21 cellular contexts compared by ENCODE assay signal in the genomic region with DNA sequence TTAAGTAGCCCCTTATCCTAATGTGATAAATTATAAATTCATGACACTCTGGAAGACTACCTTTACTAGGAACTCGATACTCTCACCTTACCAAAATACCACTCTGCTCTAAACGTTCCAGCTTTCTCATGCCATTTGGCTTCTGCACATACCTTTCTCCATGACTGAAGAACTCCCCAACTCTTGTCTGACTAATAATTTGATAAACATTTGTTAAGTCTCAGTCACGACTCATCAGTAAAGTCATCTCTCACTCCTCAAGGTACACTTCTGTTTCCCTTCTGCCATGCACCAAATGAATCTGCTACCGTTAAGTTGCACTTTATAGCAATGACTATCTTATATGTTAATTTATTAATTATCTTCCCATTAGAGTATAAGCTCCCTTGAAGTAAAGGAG.
"Had no signal": no experiment of that assay in that cellular context is flagged by ENCODE, and none has a peak within 500 bp of the region (broad histone marks: within the 10 kb centered on the region; RNA-seq: fewer than 3 reads in every experiment).

No MANE protein-coding gene starts in this region.

- H3K36me3 ChIP-seq: SJCRH30 had no signal

- H3K27ac ChIP-seq: SJCRH30 had no signal

- ATAC-seq: Panc1, Right ventricle myocardium inferior, SK-N-SH treated with all-trans-retinoic acid at 6 μM for 48 hours had no signal

- H3K4me1 ChIP-seq: SJCRH30 had no signal

- H3K9me3 ChIP-seq: SJCRH30 had no signal

- DNase-seq: KBM-7, MV-4-11, NCI-H1048, NCI-H1105 treated with DMSO at 0.1 percent for 48 hours, NCI-H1417 treated with DMSO at 0.1 percent for 48 hours, NCI-H146, NCI-H1694 treated with DMSO at 0.1 percent for 48 hours, NCI-H1930, NCI-H2081, NCI-H2171, NCI-H226, NCI-H446, NCI-H510A, NCI-H524 treated with DMSO at 0.1 percent for 48 hours, NCI-H69, NCI-H774, SHP77 treated with DMSO at 0.1 percent for 48 hours, SJCRH30 had no signal

- H3K27me3 ChIP-seq: SJCRH30 had no signal

- H3K4me3 ChIP-seq: SJCRH30 had no signal
